Comparison of ENCODE assay signal across 8 cellular contexts in genomic region chr15:40344631-40345120, GRCh38. TPM values are rescaled to one million over a fixed set of nuclear protein-coding genes. Genes with fewer than 3 reads are reported as not detected.
DNase-seq lines count a peak whose midpoint lies in the region; ATAC-seq and TF ChIP-seq lines count a peak whose summit lies in the region.

No MANE protein-coding gene starts in this region.

- TF ChIP-seq POLR2A in tibial nerve (IDR thresholded peaks at IDR 0.05): no peak

- WGBS in tibial nerve, 2 donors: 44 to 45% methylated on average over 14 to 15 of the region's 15 CpGs

- no peak overlapping the region for H3K4me3 ChIP-seq in tibial nerve

- ATAC-seq in natural killer cell (peak; percentile 74 to 99 (median 94)), HG02884 (IDR thresholded peaks at IDR 0.05; ENCODE audit: unreplicated experiment) (no peak)

- H3K9me3 Mint-ChIP-seq in natural killer cell: no peaks in the 10 kb centered on the region

- H3K4me1 ChIP-seq in tibial nerve: peaks cover 0 to 73% (median 25%) of the 10 kb centered on the region in 4 donors

- no peaks in the 10 kb centered on the region for H3K9me3 ChIP-seq in tibial nerve

- TF ChIP-seq CTCF in natural killer cell (IDR thresholded peaks at IDR 0.05) (peak; percentile 77), tibial nerve (IDR thresholded peaks at IDR 0.05) (peak; percentile 75 to 83 (median 77))

- H3K4me3 Mint-ChIP-seq in natural killer cell: no peak overlapping the region

- intact Hi-C loops in natural killer cell (cut with micrococcal nuclease): loop anchor here (1.0 kb wide), 1 partner anchor 77 kb away; no protein-coding TSS in a partner anchor

- no peaks in the 10 kb centered on the region for H3K27me3 Mint-ChIP-seq in natural killer cell (ENCODE audit: low read depth in 2 of 2)

- no peaks in the 10 kb centered on the region for H3K36me3 ChIP-seq in tibial nerve

- DNase-seq in CD1c-positive myeloid dendritic cell (ENCODE audit: extremely low spot score): peak; percentile 76
- DNase-seq in HCEC 1CT: peak; percentile 75
- DNase-seq in NOMO-1 treated with dmso at 0.1 percent for 144 hours (lab: John Stamatoyannopoulos, UW; ENCODE audit: unreplicated experiment): peak; percentile 43
- peak; percentile 84 for DNase-seq in activated CD8-positive, alpha-beta memory T cell treated with anti-CD3 and anti-CD28 coated beads, Interleukin-2, amount 50 U/mL, for 48 hours
- DNase-seq in epidermal melanocyte (ENCODE audit: insufficient read length, low spot score): peak; percentile 63
- DNase-seq in natural killer cell: peak; percentile 62
- DNase-seq in tibial nerve (ENCODE audit: low spot score in 2 of 2): no peak

- H3K27me3 ChIP-seq in tibial nerve: no peaks in the 10 kb centered on the region

- H3K27ac Mint-ChIP-seq in natural killer cell: no peak overlapping the region

- H3K27ac ChIP-seq in tibial nerve: peak overlapping the region in 2 of 4 donors; percentile 2 to 76

- peaks cover 0 to 5% of the 10 kb centered on the region in 2 donors for H3K4me1 Mint-ChIP-seq in natural killer cell

- no peak for TF ChIP-seq EP300 in tibial nerve (IDR thresholded peaks at IDR 0.05)

- H3K36me3 Mint-ChIP-seq in natural killer cell: no peaks in the 10 kb centered on the region

RNA-seq across cellular contexts. Expression of gene CCDC9B, which starts 3.9 kb away (rescaled TPM):
- total RNA-seq in natural killer cell (1 to 10 TPM; 4.4 to 5.3 (median 4.7) TPM), tibial nerve (10 to 100 TPM; 19.3 to 22.8 (median 21.2) TPM)

RNA-seq across cellular contexts. Expression of gene PHGR1, which starts 6.2 kb away (rescaled TPM):
- total RNA-seq in natural killer cell: not detected
- total RNA-seq in tibial nerve: not detected

RNA-seq across cellular contexts. Expression of gene DISP2, which starts 13.3 kb away (rescaled TPM):
- total RNA-seq in natural killer cell (1 to 10 TPM in 1 of 3 donors, under 1 TPM in 2; 0.20 to 1.0 (median 0.26) TPM), tibial nerve (under 1 TPM; under 0.01 to 0.22 (median 0.10) TPM)

RNA-seq across cellular contexts. Expression of gene INAFM2, which starts 21.2 kb away (rescaled TPM):
- total RNA-seq in natural killer cell: 10 to 100 TPM; 14.0 to 21.7 (median 15.1) TPM
- 10 to 100 TPM; 13.8 to 25.9 (median 20.5) TPM for total RNA-seq in tibial nerve

RNA-seq across cellular contexts. Expression of gene PLCB2, which starts 36.9 kb away (rescaled TPM):
- total RNA-seq in natural killer cell (100 to 1,000 TPM; 345 to 440 (median 432) TPM), tibial nerve (10 to 100 TPM; 14.9 to 42.3 (median 17.0) TPM)

Comparison
In these comparisons a context has a peak if more than half of its experiments do, and no peak if none do; other contexts are left out.
1. DNase-seq: peak in CD1c-positive myeloid dendritic cell (single experiment), HCEC 1CT (single experiment), NOMO-1 treated with dmso at 0.1 percent for 144 hours (single experiment), activated CD8-positive, alpha-beta memory T cell treated with anti-CD3 and anti-CD28 coated beads, Interleukin-2, amount 50 U/mL, for 48 hours (single experiment), epidermal melanocyte (single experiment) and natural killer cell (single experiment); none in tibial nerve (0 of 2).